ENCODE assay signal across 1 cellular context in genomic region chr11:78228467-78228866, GRCh38.
A peak's percentile ranks its signal among the peaks of the same experiment; 100 is the strongest.
TF ChIP-seq lines count a peak whose summit lies in the region.

No MANE protein-coding gene starts in this region.

TF ChIP-seq in HepG2, 621 proteins besides CTCF, POLR2A, EP300 and RAD21 (continues in another document):
- TF ChIP-seq ZNF318 (CRISPR knock-in tag; IDR thresholded peaks at IDR 0.05), result no peak
- TF ChIP-seq, protein P1, sequence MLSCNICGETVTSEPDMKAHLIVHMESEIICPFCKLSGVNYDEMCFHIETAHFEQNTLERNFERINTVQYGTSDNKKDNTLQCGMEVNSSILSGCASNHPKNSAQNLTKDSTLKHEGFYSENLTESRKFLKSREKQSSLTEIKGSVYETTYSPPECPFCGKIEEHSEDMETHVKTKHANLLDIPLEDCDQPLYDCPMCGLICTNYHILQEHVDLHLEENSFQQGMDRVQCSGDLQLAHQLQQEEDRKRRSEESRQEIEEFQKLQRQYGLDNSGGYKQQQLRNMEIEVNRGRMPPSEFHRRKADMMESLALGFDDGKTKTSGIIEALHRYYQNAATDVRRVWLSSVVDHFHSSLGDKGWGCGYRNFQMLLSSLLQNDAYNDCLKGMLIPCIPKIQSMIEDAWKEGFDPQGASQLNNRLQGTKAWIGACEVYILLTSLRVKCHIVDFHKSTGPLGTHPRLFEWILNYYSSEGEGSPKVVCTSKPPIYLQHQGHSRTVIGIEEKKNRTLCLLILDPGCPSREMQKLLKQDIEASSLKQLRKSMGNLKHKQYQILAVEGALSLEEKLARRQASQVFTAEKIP (CRISPR knock-in tag; IDR thresholded peaks at IDR 0.05; ENCODE audit: borderline replicate concordance), result no peak
- no peak for TF ChIP-seq ZNF740 (CRISPR knock-in tag; IDR thresholded peaks at IDR 0.05)
- TF ChIP-seq ZNF746 (CRISPR knock-in tag; IDR thresholded peaks at IDR 0.05), result no peak
- TF ChIP-seq KDM3A (CRISPR knock-in tag; IDR thresholded peaks at IDR 0.05; ENCODE audit: low read depth), result no peak
- no peak for TF ChIP-seq ZBTB38 (CRISPR knock-in tag; IDR thresholded peaks at IDR 0.05)
- no peak for TF ChIP-seq AKAP8 (CRISPR knock-in tag; IDR thresholded peaks at IDR 0.05)
- peak; percentile 32; the same call in 1 of the 2 replicates for TF ChIP-seq IRF2 (CRISPR knock-in tag; IDR thresholded peaks at IDR 0.05)
- TF ChIP-seq FOXA3 (CRISPR knock-in tag; IDR thresholded peaks at IDR 0.05), result peak; percentile 60
- TF ChIP-seq HNF4G (IDR thresholded peaks at IDR 0.05; ENCODE audit: borderline replicate concordance, low read depth, low read length), result no peak
- no peak for TF ChIP-seq HNF4G (CRISPR knock-in tag; IDR thresholded peaks at IDR 0.05; ENCODE audit: borderline replicate concordance, low read depth)
- TF ChIP-seq, protein P2, sequence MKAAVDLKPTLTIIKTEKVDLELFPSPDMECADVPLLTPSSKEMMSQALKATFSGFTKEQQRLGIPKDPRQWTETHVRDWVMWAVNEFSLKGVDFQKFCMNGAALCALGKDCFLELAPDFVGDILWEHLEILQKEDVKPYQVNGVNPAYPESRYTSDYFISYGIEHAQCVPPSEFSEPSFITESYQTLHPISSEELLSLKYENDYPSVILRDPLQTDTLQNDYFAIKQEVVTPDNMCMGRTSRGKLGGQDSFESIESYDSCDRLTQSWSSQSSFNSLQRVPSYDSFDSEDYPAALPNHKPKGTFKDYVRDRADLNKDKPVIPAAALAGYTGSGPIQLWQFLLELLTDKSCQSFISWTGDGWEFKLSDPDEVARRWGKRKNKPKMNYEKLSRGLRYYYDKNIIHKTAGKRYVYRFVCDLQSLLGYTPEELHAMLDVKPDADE (CRISPR knock-in tag; IDR thresholded peaks at IDR 0.05), result no peak
- TF ChIP-seq NR2F1 (CRISPR knock-in tag; IDR thresholded peaks at IDR 0.05), result no peak
- no peak for TF ChIP-seq HDAC1 (CRISPR knock-in tag; IDR thresholded peaks at IDR 0.05)
- TF ChIP-seq ZMYM4 (CRISPR knock-in tag; IDR thresholded peaks at IDR 0.05), result peak; percentile 42; the same call in 1 of the 2 replicates
- TF ChIP-seq RAD51 (IDR thresholded peaks at IDR 0.05; ENCODE audit: borderline replicate concordance), result no peak
- TF ChIP-seq MYPOP (CRISPR knock-in tag; IDR thresholded peaks at IDR 0.05), result no peak
- no peak for TF ChIP-seq MYC (CRISPR knock-in tag; IDR thresholded peaks at IDR 0.05; ENCODE audit: borderline replicate concordance)
- peak; percentile 86 for TF ChIP-seq SMC3 (IDR thresholded peaks at IDR 0.05; ENCODE audit: low read length)
- no peak for TF ChIP-seq ZFP37 (CRISPR knock-in tag; IDR thresholded peaks at IDR 0.05; ENCODE audit: borderline replicate concordance)
- TF ChIP-seq ZNF446 (CRISPR knock-in tag; IDR thresholded peaks at IDR 0.05), result no peak
- TF ChIP-seq DMTF1 (CRISPR knock-in tag; IDR thresholded peaks at IDR 0.05), result no peak
- no peak for TF ChIP-seq TMF1 (CRISPR knock-in tag; IDR thresholded peaks at IDR 0.05; ENCODE audit: low read depth)
- no peak for TF ChIP-seq ZFP36 (IDR thresholded peaks at IDR 0.05; ENCODE audit: borderline replicate concordance, low read depth, low read length, partially characterized antibody)
- peak; percentile 58; the same call in 1 of the 2 replicates for TF ChIP-seq ELF3 (CRISPR knock-in tag; IDR thresholded peaks at IDR 0.05)
- no peak for TF ChIP-seq ZNF34 (CRISPR knock-in tag; IDR thresholded peaks at IDR 0.05; ENCODE audit: borderline replicate concordance)
- TF ChIP-seq ZNF556 (CRISPR knock-in tag; IDR thresholded peaks at IDR 0.05; ENCODE audit: borderline replicate concordance), result no peak
- TF ChIP-seq SOX13 (IDR thresholded peaks at IDR 0.05), result no peak
- no peak for TF ChIP-seq SOX13 (CRISPR knock-in tag; conservative IDR thresholded peaks at IDR 0.05 in 1 of 2, IDR thresholded peaks at IDR 0.05 in 1 of 2)
- no peak for TF ChIP-seq RFX3 (CRISPR knock-in tag; IDR thresholded peaks at IDR 0.05)
- no peak for TF ChIP-seq ZBTB49 (CRISPR knock-in tag; IDR thresholded peaks at IDR 0.05; ENCODE audit: borderline replicate concordance)
- TF ChIP-seq SRY (CRISPR knock-in tag; IDR thresholded peaks at IDR 0.05), result no peak
- 0 out of 2 replicates have a peak, but pooled peaks have one; percentile 15 for TF ChIP-seq THAP11 (CRISPR knock-in tag; IDR thresholded peaks at IDR 0.05)
- TF ChIP-seq FOXK1 (CRISPR knock-in tag; IDR thresholded peaks at IDR 0.05; ENCODE audit: borderline replicate concordance, low read depth), result peak; percentile 25; the same call in 1 of the 2 replicates
- no peak for TF ChIP-seq PAX8 (CRISPR knock-in tag; IDR thresholded peaks at IDR 0.05; ENCODE audit: borderline replicate concordance)
- no peak for TF ChIP-seq CSRNP1 (CRISPR knock-in tag; IDR thresholded peaks at IDR 0.05)
- TF ChIP-seq STAG1 (CRISPR knock-in tag; IDR thresholded peaks at IDR 0.05), result peak; percentile 89
- TF ChIP-seq, protein P3, sequence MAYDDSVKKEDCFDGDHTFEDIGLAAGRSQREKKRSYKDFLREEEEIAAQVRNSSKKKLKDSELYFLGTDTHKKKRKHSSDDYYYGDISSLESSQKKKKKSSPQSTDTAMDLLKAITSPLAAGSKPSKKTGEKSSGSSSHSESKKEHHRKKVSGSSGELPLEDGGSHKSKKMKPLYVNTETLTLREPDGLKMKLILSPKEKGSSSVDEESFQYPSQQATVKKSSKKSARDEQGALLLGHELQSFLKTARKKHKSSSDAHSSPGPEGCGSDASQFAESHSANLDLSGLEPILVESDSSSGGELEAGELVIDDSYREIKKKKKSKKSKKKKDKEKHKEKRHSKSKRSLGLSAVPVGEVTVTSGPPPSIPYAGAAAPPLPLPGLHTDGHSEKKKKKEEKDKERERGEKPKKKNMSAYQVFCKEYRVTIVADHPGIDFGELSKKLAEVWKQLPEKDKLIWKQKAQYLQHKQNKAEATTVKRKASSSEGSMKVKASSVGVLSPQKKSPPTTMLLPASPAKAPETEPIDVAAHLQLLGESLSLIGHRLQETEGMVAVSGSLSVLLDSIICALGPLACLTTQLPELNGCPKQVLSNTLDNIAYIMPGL (CRISPR knock-in tag; IDR thresholded peaks at IDR 0.05; ENCODE audit: borderline replicate concordance in 1 of 2, low read depth in 1 of 2), result peak in 1 of 2 experiments; percentile 29; a peak in 1 of 4 replicates
